Comparison of ENCODE assay signal across 17 cellular contexts in genomic region chr1:163106364-163106987, GRCh38. TPM values are rescaled to one million over a fixed set of nuclear protein-coding genes. Genes with fewer than 3 reads are reported as not detected.
DNase-seq lines count a peak whose midpoint lies in the region; FAIRE-seq and TF ChIP-seq lines count a peak whose summit lies in the region.
"Had no signal": no experiment of that assay in that cellular context is flagged by ENCODE, and none has a peak within 500 bp of the region (broad histone marks: within the 10 kb centered on the region; RNA-seq: fewer than 3 reads in every experiment).

No MANE protein-coding gene starts in this region.

- BruUV-seq in MCF 10A (replicated peaks; lab: Mats Ljungman, UMichigan) (no TSS peak), mammary epithelial cell (replicated peaks; lab: Mats Ljungman, UMichigan) (no TSS peak)

- H3K36me3 ChIP-seq in mammary epithelial cell (ENCODE audit: insufficient read depth, low read length) = no peaks in the 10 kb centered on the region
- H3K36me3 ChIP-seq in astrocyte (ENCODE audit: insufficient read depth, low read length) = no peaks in the 10 kb centered on the region
- H3K36me3 ChIP-seq in brain microvascular endothelial cell (replicated peaks) = no peaks in the 10 kb centered on the region

- no peaks in the 10 kb centered on the region for H3K36me3 Mint-ChIP-seq in MCF 10A (ENCODE audit: insufficient read depth, unreplicated experiment)
- H3K36me3 Mint-ChIP-seq in astrocyte (ENCODE audit: low read depth, unreplicated experiment) = no peaks in the 10 kb centered on the region

- no peak overlapping the region for H3K4me3 ChIP-seq in mammary epithelial cell (replicated peaks in 1 of 3; ENCODE audit: insufficient read depth in 1 of 3, low read depth in 2 of 3, low read length in 3 of 3)
- H3K4me3 ChIP-seq in astrocyte (ENCODE audit: insufficient read depth, low read depth, low read length) = no peak overlapping the region
- no peak overlapping the region for H3K4me3 ChIP-seq in retinal pigment epithelial cell (ENCODE audit: low read length)
- H3K4me3 ChIP-seq in brain microvascular endothelial cell (ENCODE audit: low read depth, low read length) = no peak overlapping the region

- in situ Hi-C loops in mammary epithelial cell (cut with MboI; ENCODE audit: low sequenced_read_pairs in 2 of 2) = no loop called here
- in situ Hi-C loops in brain microvascular endothelial cell (cut with HindIII; ENCODE audit: low pct_ligation_motif_present, low sequenced_read_pairs) = no loop called here

- H3K4me1 ChIP-seq in mammary epithelial cell (ENCODE audit: insufficient read depth, low read length) (no peaks in the 10 kb centered on the region), astrocyte (ENCODE audit: insufficient read depth, low read length) (peaks cover 6% of the 10 kb centered on the region)

- dilution Hi-C loops in mammary epithelial cell (cut with HindIII; ENCODE audit: low sequenced_read_pairs) = loop anchor here (5.0 kb wide), 1 partner anchor 44 kb away; no protein-coding TSS in a partner anchor

- no peaks in the 10 kb centered on the region for H4K20me1 ChIP-seq in mammary epithelial cell (ENCODE audit: insufficient read depth, low read length)
- no peaks in the 10 kb centered on the region for H4K20me1 ChIP-seq in astrocyte (ENCODE audit: insufficient read depth, low read length)

- H3K9ac ChIP-seq in mammary epithelial cell (ENCODE audit: insufficient read depth, low read length) = no peak overlapping the region
- H3K9ac ChIP-seq in astrocyte (ENCODE audit: low read length) = no peak overlapping the region

- TF ChIP-seq CTCF in MCF 10A (IDR thresholded peaks at IDR 0.05; ENCODE audit: unreplicated experiment) (no peak), mammary epithelial cell (conservative IDR thresholded peaks at IDR 0.05 in 1 of 2, IDR thresholded peaks at IDR 0.05 in 1 of 2; ENCODE audit: extremely low read depth in 1 of 2, insufficient read depth in 1 of 2, low read depth in 1 of 2, low read length in 2 of 2) (no peak), astrocyte (IDR thresholded peaks at IDR 0.05; ENCODE audit: insufficient read depth, low read depth, low read length) (no peak), retinal pigment epithelial cell (conservative IDR thresholded peaks at IDR 0.05; ENCODE audit: low read depth, low read length) (no peak), brain microvascular endothelial cell (IDR thresholded peaks at IDR 0.05; ENCODE audit: low read depth, low read length, missing control alignments) (no peak)

- H3K27ac ChIP-seq in mammary epithelial cell (ENCODE audit: insufficient read depth, low read depth, low read length) (no peak overlapping the region), astrocyte (ENCODE audit: low read depth, low read length) (no peak overlapping the region), brain microvascular endothelial cell (no peak overlapping the region)
- H3K27ac ChIP-seq: RWPE1 had no signal

- H3K4me2 ChIP-seq in mammary epithelial cell (ENCODE audit: insufficient read depth, low read depth, low read length) (no peak overlapping the region), astrocyte (ENCODE audit: low read length) (no peak overlapping the region)

- POLR2A ChIA-PET in MCF 10A (lab: Yijun Ruan, JAX) = interaction anchor here (1.2 kb wide), 1 partner anchor 12 kb away, joined by 3 read pairs; no protein-coding TSS in a partner anchor

- no peak for FAIRE-seq in astrocyte (lab: Jason Lieb, UNC)
- FAIRE-seq: A204.1, G401.6, H1 had no signal

- WGBS in mammary epithelial cell (ENCODE audit: low coverage, missing lambda C conversion rate) = 50% methylated on average over 2 of the region's 2 CpGs

- no peak overlapping the region for H3K4me3 Mint-ChIP-seq in MCF 10A (ENCODE audit: unreplicated experiment)
- no peak overlapping the region for H3K4me3 Mint-ChIP-seq in astrocyte (ENCODE audit: unreplicated experiment)

- H3K9me3 Mint-ChIP-seq in MCF 10A (ENCODE audit: unreplicated experiment) (no peaks in the 10 kb centered on the region), astrocyte (ENCODE audit: unreplicated experiment) (peaks cover 1% of the 10 kb centered on the region)

- CTCF ChIA-PET in MCF 10A (lab: Yijun Ruan, JAX) = interaction anchor here (0.7 to 3.1 kb wide), 3 partner anchors 17 to 45 kb away, joined by 3 to 15 read pairs (median 4); no protein-coding TSS in a partner anchor
- CTCF ChIA-PET in mammary epithelial cell (lab: Charles Lee; ENCODE audit: low non-redundant PET) = no interaction called here

- H3K79me2 ChIP-seq in mammary epithelial cell (ENCODE audit: insufficient read depth, low read length) = no peaks in the 10 kb centered on the region
- no peaks in the 10 kb centered on the region for H3K79me2 ChIP-seq in astrocyte (ENCODE audit: insufficient read depth, low read length)

- H3K4me1 Mint-ChIP-seq in MCF 10A (ENCODE audit: insufficient read depth, unreplicated experiment) (no peaks in the 10 kb centered on the region), astrocyte (ENCODE audit: low read depth, unreplicated experiment) (no peaks in the 10 kb centered on the region)

- H2AFZ ChIP-seq in mammary epithelial cell (ENCODE audit: low read depth, low read length) = no peak overlapping the region
- H2AFZ ChIP-seq in astrocyte (ENCODE audit: low read depth, low read length) = no peak overlapping the region

- peak; percentile 18 for DNase-seq in MCF 10A (ENCODE audit: unreplicated experiment)
- no peak for DNase-seq in mammary epithelial cell
- DNase-seq in GM03348 (ENCODE audit: low spot score) = peak; percentile 16
- DNase-seq in astrocyte (ENCODE audit: low read depth) = peak; percentile 76
- DNase-seq in retinal pigment epithelial cell (ENCODE audit: low read depth) = peak; percentile 69
- DNase-seq in brain microvascular endothelial cell = no peak
- no peak for DNase-seq in cerebellar nuclear complex (lab: John Stamatoyannopoulos, UW)
- DNase-seq in stimulated activated CD8-positive, alpha-beta memory T cell treated with anti-CD3 and anti-CD28 coated beads, Interleukin-4, amount 100 ng/mL, for 48 hours = no peak
- DNase-seq: C1 segment of cervical spinal cord, NCI-H1105, NCI-H2081, NCI-H510A treated with DMSO at 0.1 percent for 48 hours, PC-3 had no signal

- H3K27ac Mint-ChIP-seq in MCF 10A (ENCODE audit: low read depth, unreplicated experiment) = no peak overlapping the region
- no peak overlapping the region for H3K27ac Mint-ChIP-seq in astrocyte (ENCODE audit: unreplicated experiment)

- peaks cover 1% of the 10 kb centered on the region for H3K27me3 ChIP-seq in mammary epithelial cell (ENCODE audit: insufficient read depth, low read length)
- H3K27me3 ChIP-seq in astrocyte (ENCODE audit: insufficient read depth, low read length) = no peaks in the 10 kb centered on the region
- H3K27me3 ChIP-seq in brain microvascular endothelial cell (replicated peaks) = no peaks in the 10 kb centered on the region

- H3K27me3 Mint-ChIP-seq in MCF 10A (ENCODE audit: insufficient read depth, unreplicated experiment) = no peaks in the 10 kb centered on the region
- peaks cover 2% of the 10 kb centered on the region for H3K27me3 Mint-ChIP-seq in astrocyte (ENCODE audit: low read depth, unreplicated experiment)

- H3K9me3 ChIP-seq in mammary epithelial cell (replicated peaks; ENCODE audit: insufficient read depth, low read length) (peaks cover 4% of the 10 kb centered on the region), astrocyte (ENCODE audit: insufficient read depth, low read depth, low read length) (no peaks in the 10 kb centered on the region)

- intact Hi-C loops in MCF 10A (cut with micrococcal nuclease) = no loop called here
- intact Hi-C loops in mammary epithelial cell (cut with micrococcal nuclease) = no loop called here

RNA-seq across cellular contexts. Expression of gene RGS4, which starts 37.3 kb away (rescaled TPM):
- total RNA-seq in MCF 10A (2022) = 0.28 TPM in 1 of 2 replicates, not detected in the other
- total RNA-seq in mammary epithelial cell = under 1 TPM in 1 of 2 donors, not detected in 1; 0.33 TPM
- 0.08 TPM for polyA plus RNA-seq in mammary epithelial cell
- polyA minus RNA-seq in mammary epithelial cell = not detected
- total RNA-seq in astrocyte = 16.2 and 23.8 TPM in 2 replicates

Comparison
In these comparisons a context has a peak if more than half of its experiments do, and no peak if none do; other contexts are left out.
1. DNase-seq: peak in MCF 10A (single experiment), GM03348 (single experiment), astrocyte (single experiment) and retinal pigment epithelial cell (single experiment); none in mammary epithelial cell (single experiment), brain microvascular endothelial cell (single experiment), cerebellar nuclear complex (0 of 2) and stimulated activated CD8-positive, alpha-beta memory T cell treated with anti-CD3 and anti-CD28 coated beads, Interleukin-4, amount 100 ng/mL, for 48 hours (single experiment).
2. RNA of gene RGS4, which starts 37.3 kb away (total RNA-seq): 16.2 to 23.8 TPM in astrocyte; 0.33 TPM in mammary epithelial cell and 0.28 TPM in MCF 10A; every median in the first group is over 10 times any median in the second.